14 cellular contexts compared by ENCODE assay signal in genomic region chr2:238067939-238068338, GRCh38. TPM values are rescaled to one million over a fixed set of nuclear protein-coding genes. Genes with fewer than 3 reads are reported as not detected.
"Had no signal": no experiment of that assay in that cellular context is flagged by ENCODE, and none has a peak within 500 bp of the region (broad histone marks: within the 10 kb centered on the region; RNA-seq: fewer than 3 reads in every experiment).

No MANE protein-coding gene starts in this region.

- H3K27ac ChIP-seq: ascending aorta, lower lobe of right lung, neutrophil, SJCRH30, VCaP had no signal

- H3K4me3 ChIP-seq: ascending aorta, lower lobe of right lung, SJCRH30 had no signal

- H3K4me1 Mint-ChIP-seq: mesothelial cell of epicardium had no signal

- DNase-seq: activated CD4-positive, alpha-beta T cell treated with anti-CD3 and anti-CD28 coated beads, Interleukin-2, amount 50 U/mL, for 1 hour; activated effector memory CD4-positive, alpha-beta T cell treated with Interleukin-2 at 50 U/mL for 16 hours; glutamatergic neuron; immature natural killer cell; lower lobe of right lung; right cardiac atrium; SJCRH30; small intestine; trophoblast cell had no signal

- H3K4me3 Mint-ChIP-seq: immature natural killer cell, mesothelial cell of epicardium had no signal

- H3K4me1 ChIP-seq: ascending aorta, lower lobe of right lung had no signal

- H3K27me3 ChIP-seq: ascending aorta, neutrophil, SJCRH30 had no signal

- H3K27ac Mint-ChIP-seq: mesothelial cell of epicardium had no signal

- H3K9me3 ChIP-seq: ascending aorta, lower lobe of right lung, neutrophil had no signal

- ATAC-seq: esophagus mucosa, lower lobe of right lung, right cardiac atrium had no signal

- H3K9me3 Mint-ChIP-seq: immature natural killer cell had no signal

RNA-seq across cellular contexts. Expression of gene ESPNL, which starts 32.2 kb away (rescaled TPM):
- total RNA-seq: ascending aorta had no signal
